ENCODE assay signal across 15 cellular contexts in genomic region chr13:23516190-23516589, GRCh38.
"Had no signal": no experiment of that assay in that cellular context is flagged by ENCODE, and none has a peak within 500 bp of the region (broad histone marks: within the 10 kb centered on the region; RNA-seq: fewer than 3 reads in every experiment).

No MANE protein-coding gene starts in this region.

- H3K4me1 ChIP-seq: body of pancreas, pancreas had no signal

- H3K27ac Mint-ChIP-seq: stimulated activated effector memory CD8-positive, alpha-beta T cell treated with anti-CD3 and anti-CD28 coated beads, Interleukin-12 subunit alpha, Interleukin-12 subunit beta, amount 100 ng/mL, for 72 hours had no signal

- H3K36me3 Mint-ChIP-seq: naive B cell; stimulated activated effector memory CD8-positive, alpha-beta T cell treated with anti-CD3 and anti-CD28 coated beads, Interleukin-12 subunit alpha, Interleukin-12 subunit beta, amount 100 ng/mL, for 72 hours had no signal

- H3K36me3 ChIP-seq: esophagus squamous epithelium, pancreas had no signal

- H3K27me3 ChIP-seq: body of pancreas, esophagus squamous epithelium, pancreas had no signal

- H3K9me3 ChIP-seq: body of pancreas, esophagus squamous epithelium, pancreas had no signal

- H3K4me1 Mint-ChIP-seq: naive B cell; stimulated activated effector memory CD8-positive, alpha-beta T cell treated with anti-CD3 and anti-CD28 coated beads, Interleukin-12 subunit alpha, Interleukin-12 subunit beta, amount 100 ng/mL, for 72 hours had no signal

- H3K9me3 Mint-ChIP-seq: stimulated activated effector memory CD8-positive, alpha-beta T cell treated with anti-CD3 and anti-CD28 coated beads, Interleukin-12 subunit alpha, Interleukin-12 subunit beta, amount 100 ng/mL, for 72 hours had no signal

- DNase-seq: activated CD4-positive, alpha-beta T cell treated with anti-CD3 and anti-CD28 coated beads, Interleukin-2, amount 50 U/mL, for 1 hour; activated CD8-positive, alpha-beta memory T cell treated with anti-CD3 and anti-CD28 coated beads for 24 hours; activated naive CD4-positive, alpha-beta T cell treated with anti-CD3 and anti-CD28 coated beads, Interleukin-2, amount 50 U/mL, for 16 hours; body of pancreas; central memory CD4-positive, alpha-beta T cell; esophagus squamous epithelium; foreskin melanocyte; head of caudate nucleus; left colon; naive B cell; pancreas; stimulated activated CD4-positive, alpha-beta T cell treated with anti-CD3 and anti-CD28 coated beads, Interleukin-12 subunit alpha, Interleukin-12 subunit beta, amount 100 ng/mL, for 4 hours had no signal

- H3K27ac ChIP-seq: body of pancreas, coronary artery, esophagus squamous epithelium, pancreas had no signal

- H3K4me3 Mint-ChIP-seq: naive B cell; stimulated activated effector memory CD8-positive, alpha-beta T cell treated with anti-CD3 and anti-CD28 coated beads, Interleukin-12 subunit alpha, Interleukin-12 subunit beta, amount 100 ng/mL, for 72 hours had no signal

- H3K4me3 ChIP-seq: body of pancreas, coronary artery, esophagus squamous epithelium, lung, pancreas had no signal
